17 cellular contexts compared by ENCODE assay signal in genomic region chr4:34362654-34363053, GRCh38.
DNase-seq lines count a peak whose midpoint lies in the region; ATAC-seq and TF ChIP-seq lines count a peak whose summit lies in the region.
"Had no signal": no experiment of that assay in that cellular context is flagged by ENCODE, and none has a peak within 500 bp of the region (broad histone marks: within the 10 kb centered on the region; RNA-seq: fewer than 3 reads in every experiment).

No MANE protein-coding gene starts in this region.

- CTCF ChIA-PET in SK-N-SH (lab: Yijun Ruan, JAX): no interaction called here

- intact Hi-C loops in posterior vena cava (cut with DNase I) (no loop called here), lower leg skin (cut with DNase I; ENCODE audit: low total_unique reads) (no loop called here)

- H3K27me3 ChIP-seq in SK-N-SH (ENCODE audit: insufficient read depth) (no peaks in the 10 kb centered on the region), SU-DHL-6 (ENCODE audit: low read length) (no peaks in the 10 kb centered on the region)

- POLR2A ChIA-PET in SK-N-SH (lab: Yijun Ruan, JAX): no interaction called here

- TF ChIP-seq POLR2A in lower leg skin (IDR thresholded peaks at IDR 0.05): no peak

- no peak overlapping the region for H3K9ac ChIP-seq in SK-N-SH
- no peak overlapping the region for H3K9ac ChIP-seq in SU-DHL-6 (ENCODE audit: low read length)

- in situ Hi-C loops in GM13976 (cut with MboI; ENCODE audit: low sequenced_read_pairs, unreplicated experiment): no loop called here

- DNase-seq in SK-N-SH (peak; percentile 1), NCI-H69 (lab: John Stamatoyannopoulos, UW) (peak; percentile 49), GM13976 (ENCODE audit: low spot score) (no peak), posterior vena cava (ENCODE audit: low spot score) (no peak), lower leg skin (ENCODE audit: low spot score in 2 of 2) (no peak)
- DNase-seq: ACHN; C1 segment of cervical spinal cord; Calu3; CD4-positive, alpha-beta T cell; DMS 273 treated with DMSO at 0.1 percent for 48 hours; DMS79 treated with DMSO at 0.1 percent for 48 hours; EL; HFFc6 had no signal

- H2AFZ ChIP-seq in SK-N-SH (ENCODE audit: low read depth) (no peak overlapping the region), SU-DHL-6 (ENCODE audit: low read depth, low read length, severe bottlenecking) (peak overlapping the region; percentile 46)

- no peak for TF ChIP-seq RAD21 in SK-N-SH (IDR thresholded peaks at IDR 0.05; ENCODE audit: low read length)

- H3K9me3 ChIP-seq in SK-N-SH (no peaks in the 10 kb centered on the region), SU-DHL-6 (ENCODE audit: insufficient read depth, low read length) (no peaks in the 10 kb centered on the region)
- H3K9me3 ChIP-seq: HAP-1 had no signal

- no peaks in the 10 kb centered on the region for H3F3A ChIP-seq in SK-N-SH (replicated peaks; ENCODE audit: insufficient read depth)
- no peaks in the 10 kb centered on the region for H3F3A ChIP-seq in SU-DHL-6 (ENCODE audit: insufficient read depth)

- H3K4me3 ChIP-seq in SK-N-SH (ENCODE audit: low read depth in 2 of 2, low read length in 1 of 2) (no peak overlapping the region), SU-DHL-6 (ENCODE audit: insufficient read depth, low read length, poor library complexity, severe bottlenecking) (no peak overlapping the region), lower leg skin (ENCODE audit: low read depth, poor library complexity, severe bottlenecking) (no peak overlapping the region)
- H3K4me3 ChIP-seq: HAP-1 had no signal

- H3K27ac ChIP-seq in SK-N-SH (ENCODE audit: low read depth in 2 of 2, low read length in 1 of 2) (no peak overlapping the region), SU-DHL-6 (ENCODE audit: low read depth, low read length) (no peak overlapping the region)
- H3K27ac ChIP-seq: HL-60 had no signal

- TF ChIP-seq EP300 in SK-N-SH (IDR thresholded peaks at IDR 0.05; ENCODE audit: borderline replicate concordance in 1 of 2, low read depth in 1 of 2, low read length in 1 of 2): no peak

- H3K36me3 ChIP-seq in SK-N-SH (replicated peaks in 1 of 2; ENCODE audit: control insufficient read depth in 1 of 2, insufficient read depth in 2 of 2, low read length in 1 of 2) (no peaks in the 10 kb centered on the region), SU-DHL-6 (ENCODE audit: low read length) (no peaks in the 10 kb centered on the region)
- H3K36me3 ChIP-seq: HAP-1 had no signal

- no peak for ATAC-seq in SK-N-SH treated with all-trans-retinoic acid at 6 μM for 48 hours

- no peaks in the 10 kb centered on the region for H3K79me2 ChIP-seq in SK-N-SH (ENCODE audit: insufficient read depth)
- no peaks in the 10 kb centered on the region for H3K79me2 ChIP-seq in SU-DHL-6 (ENCODE audit: insufficient read depth, low read length)

- TF ChIP-seq CTCF in SK-N-SH (IDR thresholded peaks at IDR 0.05): no peak
- TF ChIP-seq CTCF in SU-DHL-6 (IDR thresholded peaks at IDR 0.05; ENCODE audit: insufficient read depth, low read length, poor library complexity, severe bottlenecking): no peak
- no peak for TF ChIP-seq CTCF in GM13976 (IDR thresholded peaks at IDR 0.05; ENCODE audit: borderline replicate concordance, control extremely low read depth, extremely low read depth, insufficient read depth, missing control alignments)
- TF ChIP-seq CTCF in lower leg skin (IDR thresholded peaks at IDR 0.05): no peak

- H3K4me1 ChIP-seq in SK-N-SH (ENCODE audit: control insufficient read depth in 1 of 2, insufficient read depth in 2 of 2, low read depth in 1 of 2, low read length in 1 of 2): no peaks in the 10 kb centered on the region

- H3K4me2 ChIP-seq in SK-N-SH (no peak overlapping the region), SU-DHL-6 (ENCODE audit: low read depth, low read length, poor library complexity, severe bottlenecking) (no peak overlapping the region)

- no peaks in the 10 kb centered on the region for H4K20me1 ChIP-seq in SK-N-SH (ENCODE audit: insufficient read depth)
- H4K20me1 ChIP-seq in SU-DHL-6 (ENCODE audit: low read depth, low read length): no peaks in the 10 kb centered on the region

- H3K9me2 ChIP-seq in SK-N-SH (no peaks in the 10 kb centered on the region), SU-DHL-6 (replicated peaks; ENCODE audit: insufficient read depth, low read length) (no peaks in the 10 kb centered on the region)

TF ChIP-seq in SK-N-SH, 30 proteins besides CTCF, POLR2A, EP300 and RAD21 (continues in another document):
- TF ChIP-seq CHD2 (IDR thresholded peaks at IDR 0.05; ENCODE audit: low read length, partially characterized antibody) (no peak), FOXJ3 (CRISPR knock-in tag; IDR thresholded peaks at IDR 0.05) (no peak), RXRA (IDR thresholded peaks at IDR 0.05; ENCODE audit: borderline replicate concordance, low read depth) (no peak), USF1 (IDR thresholded peaks at IDR 0.05; ENCODE audit: borderline replicate concordance, low read depth) (no peak), ELF1 (IDR thresholded peaks at IDR 0.05) (no peak), SIN3A (IDR thresholded peaks at IDR 0.05; ENCODE audit: borderline replicate concordance, low read depth, low read length) (no peak), GATA2 (CRISPR knock-in tag; IDR thresholded peaks at IDR 0.05) (no peak), MEF2A (IDR thresholded peaks at IDR 0.05; ENCODE audit: borderline replicate concordance, low read depth) (no peak), GABPA (IDR thresholded peaks at IDR 0.05; ENCODE audit: low read depth) (no peak), NRF1 (IDR thresholded peaks at IDR 0.05; ENCODE audit: low read depth, low read length) (no peak), EZH2phosphoT487 (IDR thresholded peaks at IDR 0.05; ENCODE audit: borderline replicate concordance, low read depth) (no peak), MAX (IDR thresholded peaks at IDR 0.05; ENCODE audit: low read depth) (no peak), YY1 (IDR thresholded peaks at IDR 0.05; ENCODE audit: low read depth) (no peak)
- TF ChIP-seq, protein P1, sequence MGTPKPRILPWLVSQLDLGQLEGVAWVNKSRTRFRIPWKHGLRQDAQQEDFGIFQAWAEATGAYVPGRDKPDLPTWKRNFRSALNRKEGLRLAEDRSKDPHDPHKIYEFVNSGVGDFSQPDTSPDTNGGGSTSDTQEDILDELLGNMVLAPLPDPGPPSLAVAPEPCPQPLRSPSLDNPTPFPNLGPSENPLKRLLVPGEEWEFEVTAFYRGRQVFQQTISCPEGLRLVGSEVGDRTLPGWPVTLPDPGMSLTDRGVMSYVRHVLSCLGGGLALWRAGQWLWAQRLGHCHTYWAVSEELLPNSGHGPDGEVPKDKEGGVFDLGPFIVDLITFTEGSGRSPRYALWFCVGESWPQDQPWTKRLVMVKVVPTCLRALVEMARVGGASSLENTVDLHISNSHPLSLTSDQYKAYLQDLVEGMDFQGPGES (IDR thresholded peaks at IDR 0.05; ENCODE audit: low read depth, low read length): no peak

TF ChIP-seq in SK-N-SH treated with all-trans-retinoic acid at 6 μM for 48 hours, 23 proteins besides CTCF, POLR2A, EP300 and RAD21:
- TF ChIP-seq RARB (CRISPR knock-in tag; IDR thresholded peaks at IDR 0.05) (no peak), CSDC2 (CRISPR knock-in tag; IDR thresholded peaks at IDR 0.05) (no peak), TCF4 (CRISPR knock-in tag; IDR thresholded peaks at IDR 0.05; ENCODE audit: borderline replicate concordance) (no peak), SNAI2 (CRISPR knock-in tag; IDR thresholded peaks at IDR 0.05) (no peak), ZNF565 (CRISPR knock-in tag; conservative IDR thresholded peaks at IDR 0.05; ENCODE audit: low read depth) (no peak), ISL1 (CRISPR knock-in tag; IDR thresholded peaks at IDR 0.05) (no peak)

Comparison
In these comparisons a context has a peak if more than half of its experiments do, and no peak if none do; other contexts are left out.
1. DNase-seq: peak in SK-N-SH (single experiment) and NCI-H69 (single experiment); none in GM13976 (single experiment), posterior vena cava (single experiment) and lower leg skin (0 of 2).